In the genomic region with DNA sequence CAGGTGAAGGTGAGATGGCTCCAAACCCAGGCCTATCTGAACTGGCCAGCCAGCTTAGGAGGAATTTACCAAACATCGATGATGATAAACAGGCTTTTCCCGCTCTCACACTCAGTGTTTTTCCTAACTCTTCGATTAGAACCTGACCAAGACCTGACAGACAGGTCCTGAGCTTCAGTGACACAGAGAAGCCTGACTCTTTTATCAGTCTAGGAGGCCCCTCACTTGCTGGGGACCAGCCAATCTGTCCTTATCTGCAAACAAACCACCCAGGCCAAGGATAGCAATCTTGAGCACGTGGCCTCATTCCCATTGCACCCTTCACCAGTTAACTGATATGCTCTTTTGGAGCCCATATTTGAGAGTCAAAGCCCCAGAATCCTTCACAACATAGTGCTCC, we compare ENCODE assay signal across 23 cellular contexts. TPM values are rescaled to one million over a fixed set of nuclear protein-coding genes. Genes with fewer than 3 reads are reported as not detected.
DNase-seq lines count a peak whose midpoint lies in the region; ATAC-seq and TF ChIP-seq lines count a peak whose summit lies in the region.
"Had no signal": no experiment of that assay in that cellular context is flagged by ENCODE, and none has a peak within 500 bp of the region (broad histone marks: within the 10 kb centered on the region; RNA-seq: fewer than 3 reads in every experiment).

No MANE protein-coding gene starts in this region.

- ATAC-seq in CD4-positive, CD25-positive, alpha-beta regulatory T cell (ENCODE audit: low read depth in 2 of 2), result no peak
- ATAC-seq in natural killer cell (no peak), HG02938 (IDR thresholded peaks at IDR 0.05; ENCODE audit: unreplicated experiment) (no peak)
- ATAC-seq: stimulated activated effector memory CD8-positive, alpha-beta T cell treated with anti-CD3 and anti-CD28 coated beads, Interleukin-12 subunit alpha, Interleukin-12 subunit beta, amount 100 ng/mL, for 72 hours had no signal

- TF ChIP-seq CTCF in natural killer cell (IDR thresholded peaks at IDR 0.05) (no peak), SK-N-SH (IDR thresholded peaks at IDR 0.05) (no peak), GM13976 (IDR thresholded peaks at IDR 0.05; ENCODE audit: borderline replicate concordance, control extremely low read depth, extremely low read depth, insufficient read depth, missing control alignments) (no peak)

- H3K36me3 ChIP-seq in CD4-positive, CD25-positive, alpha-beta regulatory T cell (ENCODE audit: control insufficient read depth, insufficient read depth, low read length), result no peaks in the 10 kb centered on the region
- H3K36me3 ChIP-seq in SK-N-SH (replicated peaks in 1 of 2; ENCODE audit: control insufficient read depth in 1 of 2, insufficient read depth in 2 of 2, low read length in 1 of 2), result no peaks in the 10 kb centered on the region
- H3K36me3 ChIP-seq: neutrophil, right atrium auricular region, tibial nerve had no signal

- no peaks in the 10 kb centered on the region for H3K9me3 ChIP-seq in CD4-positive, CD25-positive, alpha-beta regulatory T cell (ENCODE audit: control insufficient read depth in 2 of 2, low read length in 2 of 2)
- no peaks in the 10 kb centered on the region for H3K9me3 ChIP-seq in SK-N-SH
- H3K9me3 ChIP-seq: neutrophil, right atrium auricular region, tibial nerve had no signal

- no peak for TF ChIP-seq EP300 in SK-N-SH (IDR thresholded peaks at IDR 0.05; ENCODE audit: borderline replicate concordance in 1 of 2, low read depth in 1 of 2, low read length in 1 of 2)

- intact Hi-C loops in natural killer cell (cut with micrococcal nuclease), result no loop called here

- TF ChIP-seq RAD21 in SK-N-SH (IDR thresholded peaks at IDR 0.05; ENCODE audit: low read length), result no peak

- H4K20me1 ChIP-seq in SK-N-SH (ENCODE audit: insufficient read depth), result no peaks in the 10 kb centered on the region

- no peaks in the 10 kb centered on the region for H3K9me2 ChIP-seq in SK-N-SH

- H3K27ac ChIP-seq in CD4-positive, CD25-positive, alpha-beta regulatory T cell (ENCODE audit: insufficient read depth, low read length, poor library complexity, severe bottlenecking), result no peak overlapping the region
- H3K27ac ChIP-seq in epithelial cell of prostate, result peak overlapping the region; percentile 9
- H3K27ac ChIP-seq in SK-N-SH (ENCODE audit: low read depth in 2 of 2, low read length in 1 of 2), result no peak overlapping the region
- H3K27ac ChIP-seq: GM23248, neutrophil, right atrium auricular region, tibial nerve had no signal

- no peak overlapping the region for H3K9ac ChIP-seq in SK-N-SH
- H3K9ac ChIP-seq: GM23248 had no signal

- H3K27me3 ChIP-seq in CD4-positive, CD25-positive, alpha-beta regulatory T cell (ENCODE audit: control insufficient read depth, insufficient read depth, low read length), result no peaks in the 10 kb centered on the region
- H3K27me3 ChIP-seq in SK-N-SH (ENCODE audit: insufficient read depth), result no peaks in the 10 kb centered on the region
- H3K27me3 ChIP-seq: neutrophil, right atrium auricular region, tibial nerve had no signal

- in situ Hi-C loops in GM13976 (cut with MboI; ENCODE audit: low sequenced_read_pairs, unreplicated experiment), result no loop called here

- no peak overlapping the region for H3K4me3 ChIP-seq in CD4-positive, CD25-positive, alpha-beta regulatory T cell (ENCODE audit: low read depth, low read length)
- H3K4me3 ChIP-seq in SK-N-SH (ENCODE audit: low read depth in 2 of 2, low read length in 1 of 2), result no peak overlapping the region
- H3K4me3 ChIP-seq: GM23248, right atrium auricular region, tibial nerve had no signal

- H3K4me1 ChIP-seq in CD4-positive, CD25-positive, alpha-beta regulatory T cell (ENCODE audit: control insufficient read depth, insufficient read depth, low read length, poor library complexity, severe bottlenecking), result peaks cover 19% of the 10 kb centered on the region
- peaks cover 4 to 18% of the 10 kb centered on the region in 2 experiments; a peak in 2 of 4 replicates for H3K4me1 ChIP-seq in SK-N-SH (ENCODE audit: control insufficient read depth in 1 of 2, insufficient read depth in 2 of 2, low read depth in 1 of 2, low read length in 1 of 2)

- peaks cover 0 to 1% (median 0%) of the 10 kb centered on the region in 7 donors for H3K9me3 Mint-ChIP-seq in CD4-positive, CD25-positive, alpha-beta regulatory T cell
- H3K9me3 Mint-ChIP-seq in natural killer cell, result no peaks in the 10 kb centered on the region
- H3K9me3 Mint-ChIP-seq: stimulated activated effector memory CD8-positive, alpha-beta T cell treated with anti-CD3 and anti-CD28 coated beads, Interleukin-12 subunit alpha, Interleukin-12 subunit beta, amount 100 ng/mL, for 72 hours had no signal

- H3K79me2 ChIP-seq in SK-N-SH (ENCODE audit: insufficient read depth), result peaks cover 29% of the 10 kb centered on the region

- H3K36me3 Mint-ChIP-seq in CD4-positive, CD25-positive, alpha-beta regulatory T cell, result peaks cover under 1% of the 10 kb centered on the region
- no peaks in the 10 kb centered on the region for H3K36me3 Mint-ChIP-seq in natural killer cell

- H3F3A ChIP-seq in SK-N-SH (replicated peaks; ENCODE audit: insufficient read depth), result peaks cover 4% of the 10 kb centered on the region

- POLR2A ChIA-PET in SK-N-SH (lab: Yijun Ruan, JAX), result no interaction called here

- peak overlapping the region; percentile 17 to 54 (median 43) for H3K27ac Mint-ChIP-seq in CD4-positive, CD25-positive, alpha-beta regulatory T cell
- peak overlapping the region; percentile 22 to 80 for H3K27ac Mint-ChIP-seq in natural killer cell
- H3K27ac Mint-ChIP-seq: activated CD4-positive, alpha-beta T cell treated with anti-CD3 and anti-CD28 coated beads, Interleukin-2, amount 10 ng/mL, durations not matched to agents 7 days and 5 days; stimulated activated effector memory CD8-positive, alpha-beta T cell treated with anti-CD3 and anti-CD28 coated beads, Interleukin-12 subunit alpha, Interleukin-12 subunit beta, amount 100 ng/mL, for 72 hours had no signal

- peak overlapping the region; percentile 55 to 77 (median 60) for H3K4me3 Mint-ChIP-seq in CD4-positive, CD25-positive, alpha-beta regulatory T cell
- peak overlapping the region; percentile 51 for H3K4me3 Mint-ChIP-seq in natural killer cell
- H3K4me3 Mint-ChIP-seq: activated CD4-positive, alpha-beta T cell treated with anti-CD3 and anti-CD28 coated beads, Interleukin-2, amount 10 ng/mL, durations not matched to agents 7 days and 5 days; stimulated activated effector memory CD8-positive, alpha-beta T cell treated with anti-CD3 and anti-CD28 coated beads, Interleukin-12 subunit alpha, Interleukin-12 subunit beta, amount 100 ng/mL, for 72 hours had no signal

- H3K4me1 Mint-ChIP-seq in CD4-positive, CD25-positive, alpha-beta regulatory T cell, result peaks cover 7 to 26% (median 13%) of the 10 kb centered on the region in 4 donors
- peaks cover 16 to 23% of the 10 kb centered on the region in 2 donors for H3K4me1 Mint-ChIP-seq in natural killer cell

- DNase-seq in CD4-positive, CD25-positive, alpha-beta regulatory T cell, result no peak
- peak in 71 of 76 experiments; percentile 4 to 84 (median 61) for DNase-seq in HUDEP-2 (lab: John Stamatoyannopoulos, UW; ENCODE audit: unreplicated experiment in 76 of 76)
- no peak for DNase-seq in epithelial cell of prostate (ENCODE audit: low read depth, low spot score)
- no peak for DNase-seq in natural killer cell
- no peak for DNase-seq in stimulated activated CD4-positive, alpha-beta T cell treated with anti-CD3 and anti-CD28 coated beads, Interleukin-2, amount 100 ng/mL, for 24 hours
- DNase-seq in SK-N-SH, result no peak
- no peak for DNase-seq in GM13976 (ENCODE audit: low spot score)
- DNase-seq: activated CD4-positive, alpha-beta T cell treated with anti-CD3 and anti-CD28 coated beads, Interleukin-2, amount 10 ng/mL, durations not matched to agents 7 days and 5 days; activated CD8-positive, alpha-beta memory T cell treated with anti-CD3 and anti-CD28 coated beads, Interleukin-2, amount 50 U/mL, for 48 hours; anterior cingulate cortex; cerebellar nuclear complex; COR-L47; effector CD8-positive, alpha-beta T cell; GM23248; mammary epithelial cell; NCI-H1105; NCI-H524 treated with DMSO at 0.1 percent for 48 hours; stimulated activated CD4-positive, alpha-beta T cell treated with anti-CD3 and anti-CD28 coated beads, Interleukin-15, amount 100 ng/mL, for 24 hours had no signal

- CTCF ChIA-PET in SK-N-SH (lab: Yijun Ruan, JAX), result no interaction called here

- no peaks in the 10 kb centered on the region for H3K27me3 Mint-ChIP-seq in CD4-positive, CD25-positive, alpha-beta regulatory T cell
- no peaks in the 10 kb centered on the region for H3K27me3 Mint-ChIP-seq in natural killer cell (ENCODE audit: low read depth in 2 of 2)

- H3K4me2 ChIP-seq in SK-N-SH, result no peak overlapping the region

- 97% methylated on average over 4 of the region's 4 CpGs for WGBS in SK-N-SH (ENCODE audit: low lambda C conversion rate)

- no peak overlapping the region for H2AFZ ChIP-seq in SK-N-SH (ENCODE audit: low read depth)
- H2AFZ ChIP-seq: GM23248 had no signal

TF ChIP-seq in SK-N-SH, 30 proteins besides CTCF, POLR2A, EP300 and RAD21:
- TF ChIP-seq USF2 (IDR thresholded peaks at IDR 0.05; ENCODE audit: borderline replicate concordance, low read depth, low read length), result no peak

RNA-seq across cellular contexts. Expression of gene ITSN2, which starts 1.9 kb away (rescaled TPM):
- total RNA-seq in CD4-positive, CD25-positive, alpha-beta regulatory T cell, result 115 TPM
- 10 to 100 TPM; 54.0 to 59.6 (median 57.9) TPM for polyA plus RNA-seq in CD4-positive, CD25-positive, alpha-beta regulatory T cell
- total RNA-seq in natural killer cell, result 100 to 1,000 TPM; 101 to 118 (median 115) TPM
- polyA plus RNA-seq in SK-N-SH (2012; rRNA removed), result 11.9 TPM in 2 replicates
- 8.3 and 10.9 TPM in 2 replicates for polyA plus RNA-seq in SK-N-SH (2012; cell fraction: cytosol; rRNA removed)
- polyA plus RNA-seq in SK-N-SH (2012; cell fraction: nucleus; rRNA removed), result 38.9 and 39.9 TPM in 2 replicates

Comparison
In these comparisons a context has a peak if more than half of its experiments do, and no peak if none do; other contexts are left out.
1. DNase-seq: peak in HUDEP-2 (71 of 76); none in CD4-positive, CD25-positive, alpha-beta regulatory T cell (0 of 3), epithelial cell of prostate (single experiment), natural killer cell (single experiment), stimulated activated CD4-positive, alpha-beta T cell treated with anti-CD3 and anti-CD28 coated beads, Interleukin-2, amount 100 ng/mL, for 24 hours (0 of 2), SK-N-SH (single experiment) and GM13976 (single experiment).